Comparison of ENCODE assay signal across 24 cellular contexts in the genomic region with DNA sequence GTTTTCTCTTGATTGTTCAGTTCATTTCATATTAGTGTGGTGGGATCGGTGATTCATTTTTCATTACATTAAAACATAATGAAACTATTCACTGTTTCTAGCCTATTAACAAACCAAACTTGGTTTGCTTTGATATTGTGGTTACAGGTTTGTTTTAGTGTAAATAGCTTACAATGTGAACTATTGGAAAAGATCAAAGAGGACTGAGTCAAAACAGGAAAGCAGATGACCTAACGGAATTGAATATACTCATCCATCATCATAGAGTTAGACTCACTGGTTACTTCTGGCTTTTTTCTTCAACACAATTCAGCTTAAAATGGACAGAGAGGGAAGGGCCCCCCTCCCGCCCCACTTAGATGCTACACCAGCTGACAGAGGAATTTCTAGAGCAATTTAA.
"Had no signal": no experiment of that assay in that cellular context is flagged by ENCODE, and none has a peak within 500 bp of the region (broad histone marks: within the 10 kb centered on the region; RNA-seq: fewer than 3 reads in every experiment).

No MANE protein-coding gene starts in this region.

- H3K27ac ChIP-seq: HL-60, KMS-11, SJSA1, SK-N-MC had no signal

- H3K27me3 ChIP-seq: SJSA1 had no signal

- H3K9me3 ChIP-seq: SJSA1 had no signal

- H3K4me3 ChIP-seq: K562, SJSA1, SK-N-MC had no signal

- H3K36me3 ChIP-seq: SJSA1 had no signal

- H3K9ac ChIP-seq: KMS-11 had no signal

- ATAC-seq: K562, T-cell had no signal

- DNase-seq: Kasumi-1, MM.1S, NCI-H1105, NCI-H1417, NCI-H1436 treated with DMSO at 0.1 percent for 48 hours, NCI-H1694 treated with DMSO at 0.1 percent for 48 hours, NCI-H1930, NCI-H2081, NCI-H2107, NCI-H2227 treated with DMSO at 0.1 percent for 48 hours, NCI-H524, NCI-H526 treated with DMSO at 0.1 percent for 48 hours, NCI-H748 treated with DMSO at 0.1 percent for 48 hours, Right ventricle myocardium superior, RPMI8226, SIG-M5, T-cell had no signal

- H3K4me1 ChIP-seq: SJSA1 had no signal

- FAIRE-seq: HTR-8/SVneo, K562, RCC 7860 had no signal

- H3K4me2 ChIP-seq: KMS-11 had no signal
